5 cellular contexts compared by ENCODE assay signal in the genomic region with DNA sequence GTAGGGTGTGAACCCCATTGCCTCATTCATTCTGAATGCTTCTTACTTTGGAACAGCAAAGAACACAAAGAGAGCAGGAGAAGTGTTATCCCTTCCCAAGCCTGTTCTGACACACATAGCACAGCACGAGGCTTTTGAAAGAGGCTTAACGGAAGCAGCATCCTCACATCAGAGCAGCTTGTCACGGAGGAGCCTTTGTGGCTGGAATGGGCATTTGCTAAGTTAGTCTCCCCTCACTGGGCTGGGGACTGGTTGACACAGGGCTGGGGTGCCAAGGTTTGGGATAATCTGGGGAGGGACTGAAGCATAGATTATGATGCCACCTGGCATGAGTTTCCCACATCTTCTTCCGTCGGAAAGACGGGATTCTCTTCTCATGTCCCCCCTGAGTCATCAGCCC.
"Had no signal": no experiment of that assay in that cellular context is flagged by ENCODE, and none has a peak within 500 bp of the region (broad histone marks: within the 10 kb centered on the region; RNA-seq: fewer than 3 reads in every experiment).

No MANE protein-coding gene starts in this region.

- H3K4me1 Mint-ChIP-seq: GM23338, H9 had no signal

- H2AFZ ChIP-seq: GM23338 had no signal

- H3K4me3 Mint-ChIP-seq: GM23338, H9 had no signal

- H3K4me3 ChIP-seq: GM23338, K562 had no signal

- H3K27ac Mint-ChIP-seq: GM23338 had no signal

- H3K4me2 ChIP-seq: GM23338 had no signal

- DNase-seq: H9, HCEC 1CT, IMR-90 had no signal
